8 cellular contexts compared by ENCODE assay signal in the genomic region with DNA sequence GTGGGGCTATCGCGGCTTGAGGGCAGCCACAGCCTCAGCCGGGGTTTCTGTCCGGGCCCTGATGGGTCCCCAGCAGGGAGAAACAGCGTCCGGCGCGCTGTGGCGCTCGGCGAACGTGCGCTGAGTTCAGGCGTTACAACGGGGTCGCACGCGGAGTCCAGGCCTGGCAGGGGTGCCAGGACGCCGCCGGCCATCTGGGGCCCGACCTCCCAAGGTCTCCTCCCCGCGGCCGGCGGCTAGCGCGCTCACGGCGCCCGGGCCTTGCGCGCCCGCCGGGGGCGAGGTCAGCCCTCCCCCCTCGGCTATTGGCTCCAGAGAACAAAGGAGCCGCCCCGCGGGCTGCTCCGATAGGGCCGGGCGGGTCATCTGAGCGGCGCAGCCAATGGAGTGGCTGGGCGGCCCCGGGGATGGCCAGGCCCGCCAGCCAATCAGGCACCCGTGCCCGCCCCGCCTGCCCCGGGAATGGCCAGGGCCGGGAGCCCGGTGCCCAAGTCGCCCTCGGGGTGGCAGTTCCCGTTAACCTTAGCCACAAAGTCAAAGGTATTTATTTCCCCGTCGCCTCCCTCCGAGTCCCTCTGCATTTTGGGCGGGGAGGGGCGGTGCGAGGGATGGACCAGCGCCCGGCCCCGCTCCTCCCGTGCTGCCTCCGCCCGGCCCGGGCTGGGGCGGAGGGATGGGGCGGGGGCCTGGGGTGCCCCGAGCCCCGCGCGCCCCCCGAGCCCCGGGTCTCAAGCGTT. TPM values are rescaled to one million over a fixed set of nuclear protein-coding genes. Genes with fewer than 3 reads are reported as not detected.
A peak's percentile ranks its signal among the peaks of the same experiment; 100 is the strongest.
DNase-seq lines count a peak whose midpoint lies in the region; ATAC-seq lines count a peak whose summit lies in the region.

A gene (plus strand): TSS at position 478 of the 737 bp plus-strand sequence. CDS start 9,141 bp downstream, outside the sequence.

- H3K36me3 Mint-ChIP-seq in memory B cell, result no peaks in the 10 kb centered on the region

- no peaks in the 10 kb centered on the region for H3K9me3 ChIP-seq in effector memory CD4-positive, alpha-beta T cell (ENCODE audit: control insufficient read depth, low read length)

- peaks cover 53% of the 10 kb centered on the region for H3K4me1 Mint-ChIP-seq in memory B cell

- peak within 1 kb of the TSS; percentile 74 for H3K27ac ChIP-seq in effector memory CD4-positive, alpha-beta T cell (ENCODE audit: insufficient read depth, low read length, poor library complexity, severe bottlenecking)

- DNase-seq in COLO829 (ENCODE audit: low spot score) (peak; percentile 98), HT1080 (ENCODE audit: low read depth) (peak; percentile 94), memory B cell (ENCODE audit: low spot score in 2 of 2) (peak; percentile 85 to 89)
- DNase-seq in NK-92 treated with Interleukin-12 subunit alpha and Interleukin-12 subunit beta, amount 100 ng/mL, for 24 hours (lab: John Stamatoyannopoulos, UW), result peak; percentile 94
- peak; percentile 81 to 84 for DNase-seq in activated CD8-positive, alpha-beta memory T cell treated with anti-CD3 and anti-CD28 coated beads for 4 hours (ENCODE audit: low read depth in 2 of 2)
- DNase-seq in effector memory CD4-positive, alpha-beta T cell, result peak; percentile 86 to 91 (median 89)
- DNase-seq in stimulated activated CD4-positive, alpha-beta T cell treated with anti-CD3 and anti-CD28 coated beads, TNF-alpha, amount 100 ng/mL, for 48 hours (ENCODE audit: low read depth in 3 of 3), result peak; percentile 84 to 89 (median 88)

- no peaks in the 10 kb centered on the region for H3K27me3 Mint-ChIP-seq in memory B cell

- ATAC-seq in GM21360 (IDR thresholded peaks at IDR 0.05; ENCODE audit: unreplicated experiment) (peak; percentile 84), memory B cell (ENCODE audit: low read depth) (peak; percentile 84)

- no peaks in the 10 kb centered on the region for H3K9me3 Mint-ChIP-seq in memory B cell

- peaks cover 22% of the 10 kb centered on the region for H3K4me1 ChIP-seq in effector memory CD4-positive, alpha-beta T cell (ENCODE audit: control insufficient read depth, insufficient read depth, low read length, poor library complexity, severe bottlenecking)

- H3K36me3 ChIP-seq in effector memory CD4-positive, alpha-beta T cell (ENCODE audit: control insufficient read depth, insufficient read depth, low read length), result no peaks in the 10 kb centered on the region

- peak within 1 kb of the TSS; percentile 98 for H3K27ac Mint-ChIP-seq in memory B cell

- H3K4me3 ChIP-seq in effector memory CD4-positive, alpha-beta T cell (ENCODE audit: insufficient read depth, low read depth, low read length, poor library complexity, severe bottlenecking), result peak within 1 kb of the TSS; percentile 83

- H3K27me3 ChIP-seq in effector memory CD4-positive, alpha-beta T cell (replicated peaks; ENCODE audit: control insufficient read depth, insufficient read depth, low read length, poor library complexity, severe bottlenecking), result no peaks in the 10 kb centered on the region

- H3K4me3 Mint-ChIP-seq in memory B cell, result peak within 1 kb of the TSS; percentile 89

RNA-seq across cellular contexts. Expression of the gene that starts here (rescaled TPM):
- 7.2 and 8.2 TPM in 2 replicates for total RNA-seq in HT1080 (2014; rRNA removed; shearing (Covaris generic))
- 5.9 and 6.7 TPM in 2 replicates for polyA plus RNA-seq in HT1080 (2015; cell fraction: cytosol; rRNA removed)
- 4.5 and 5.9 TPM in 2 replicates for polyA plus RNA-seq in HT1080 (2015; cell fraction: nucleus; rRNA removed)

Comparison
In these comparisons a context has a peak if more than half of its experiments do, and no peak if none do; other contexts are left out.
1. Peak in every context shown above with its lines: DNase-seq, ATAC-seq, H3K4me3 ChIP-seq and H3K27ac ChIP-seq.